Comparison of ENCODE assay signal across 1 cellular context in the genomic region with DNA sequence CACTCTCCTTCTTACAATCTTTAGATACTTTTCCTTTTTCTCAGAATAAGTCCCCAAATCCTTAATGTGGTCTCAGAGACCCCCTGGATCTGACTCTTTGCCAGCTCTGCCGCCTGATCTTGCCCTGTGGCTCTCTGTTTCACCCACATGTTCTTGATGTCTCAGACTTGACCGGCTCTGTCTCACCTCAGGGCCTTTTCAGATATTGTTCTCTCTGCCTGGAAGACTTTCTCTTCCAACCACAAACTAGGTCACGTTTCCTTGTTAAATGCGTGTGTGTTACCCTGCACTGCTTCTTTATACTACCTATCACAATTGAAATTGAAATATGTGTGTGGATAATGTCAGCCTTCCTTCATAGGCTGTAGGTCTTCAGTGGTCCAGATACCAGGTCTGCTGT.
TF ChIP-seq lines count a peak whose summit lies in the region.

No MANE protein-coding gene starts in this region.

TF ChIP-seq in GM12878, 131 proteins besides CTCF, POLR2A, EP300 and RAD21 (continued from another document):
- TF ChIP-seq, protein P1, sequence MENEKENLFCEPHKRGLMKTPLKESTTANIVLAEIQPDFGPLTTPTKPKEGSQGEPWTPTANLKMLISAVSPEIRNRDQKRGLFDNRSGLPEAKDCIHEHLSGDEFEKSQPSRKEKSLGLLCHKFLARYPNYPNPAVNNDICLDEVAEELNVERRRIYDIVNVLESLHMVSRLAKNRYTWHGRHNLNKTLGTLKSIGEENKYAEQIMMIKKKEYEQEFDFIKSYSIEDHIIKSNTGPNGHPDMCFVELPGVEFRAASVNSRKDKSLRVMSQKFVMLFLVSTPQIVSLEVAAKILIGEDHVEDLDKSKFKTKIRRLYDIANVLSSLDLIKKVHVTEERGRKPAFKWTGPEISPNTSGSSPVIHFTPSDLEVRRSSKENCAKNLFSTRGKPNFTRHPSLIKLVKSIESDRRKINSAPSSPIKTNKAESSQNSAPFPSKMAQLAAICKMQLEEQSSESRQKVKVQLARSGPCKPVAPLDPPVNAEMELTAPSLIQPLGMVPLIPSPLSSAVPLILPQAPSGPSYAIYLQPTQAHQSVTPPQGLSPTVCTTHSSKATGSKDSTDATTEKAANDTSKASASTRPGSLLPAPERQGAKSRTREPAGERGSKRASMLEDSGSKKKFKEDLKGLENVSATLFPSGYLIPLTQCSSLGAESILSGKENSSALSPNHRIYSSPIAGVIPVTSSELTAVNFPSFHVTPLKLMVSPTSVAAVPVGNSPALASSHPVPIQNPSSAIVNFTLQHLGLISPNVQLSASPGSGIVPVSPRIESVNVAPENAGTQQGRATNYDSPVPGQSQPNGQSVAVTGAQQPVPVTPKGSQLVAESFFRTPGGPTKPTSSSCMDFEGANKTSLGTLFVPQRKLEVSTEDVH (IDR thresholded peaks at IDR 0.05; ENCODE audit: low read depth, partially characterized antibody) = no peak
- TF ChIP-seq MLLT1 (IDR thresholded peaks at IDR 0.05) = no peak
- no peak for TF ChIP-seq USF2 (IDR thresholded peaks at IDR 0.05; ENCODE audit: borderline replicate concordance, low read depth, low read length)
- TF ChIP-seq TARDBP (IDR thresholded peaks at IDR 0.05; ENCODE audit: borderline replicate concordance) = no peak
- TF ChIP-seq POLR2AphosphoS5 (IDR thresholded peaks at IDR 0.05; ENCODE audit: low read length) = no peak
- TF ChIP-seq, protein P2, sequence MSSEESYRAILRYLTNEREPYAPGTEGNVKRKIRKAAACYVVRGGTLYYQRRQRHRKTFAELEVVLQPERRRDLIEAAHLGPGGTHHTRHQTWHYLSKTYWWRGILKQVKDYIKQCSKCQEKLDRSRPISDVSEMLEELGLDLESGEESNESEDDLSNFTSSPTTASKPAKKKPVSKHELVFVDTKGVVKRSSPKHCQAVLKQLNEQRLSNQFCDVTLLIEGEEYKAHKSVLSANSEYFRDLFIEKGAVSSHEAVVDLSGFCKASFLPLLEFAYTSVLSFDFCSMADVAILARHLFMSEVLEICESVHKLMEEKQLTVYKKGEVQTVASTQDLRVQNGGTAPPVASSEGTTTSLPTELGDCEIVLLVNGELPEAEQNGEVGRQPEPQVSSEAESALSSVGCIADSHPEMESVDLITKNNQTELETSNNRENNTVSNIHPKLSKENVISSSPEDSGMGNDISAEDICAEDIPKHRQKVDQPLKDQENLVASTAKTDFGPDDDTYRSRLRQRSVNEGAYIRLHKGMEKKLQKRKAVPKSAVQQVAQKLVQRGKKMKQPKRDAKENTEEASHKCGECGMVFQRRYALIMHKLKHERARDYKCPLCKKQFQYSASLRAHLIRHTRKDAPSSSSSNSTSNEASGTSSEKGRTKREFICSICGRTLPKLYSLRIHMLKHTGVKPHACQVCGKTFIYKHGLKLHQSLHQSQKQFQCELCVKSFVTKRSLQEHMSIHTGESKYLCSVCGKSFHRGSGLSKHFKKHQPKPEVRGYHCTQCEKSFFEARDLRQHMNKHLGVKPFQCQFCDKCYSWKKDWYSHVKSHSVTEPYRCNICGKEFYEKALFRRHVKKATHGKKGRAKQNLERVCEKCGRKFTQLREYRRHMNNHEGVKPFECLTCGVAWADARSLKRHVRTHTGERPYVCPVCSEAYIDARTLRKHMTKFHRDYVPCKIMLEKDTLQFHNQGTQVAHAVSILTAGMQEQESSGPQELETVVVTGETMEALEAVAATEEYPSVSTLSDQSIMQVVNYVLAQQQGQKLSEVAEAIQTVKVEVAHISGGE (CRISPR knock-in tag; IDR thresholded peaks at IDR 0.05) = no peak
